ENCODE assay signal across 35 cellular contexts in genomic region chr5:113722979-113723378, GRCh38.
"Had no signal": no experiment of that assay in that cellular context is flagged by ENCODE, and none has a peak within 500 bp of the region (broad histone marks: within the 10 kb centered on the region; RNA-seq: fewer than 3 reads in every experiment).

No MANE protein-coding gene starts in this region.

- H3K36me3 Mint-ChIP-seq: activated CD4-positive, alpha-beta memory T cell treated with anti-CD3 and anti-CD28 coated beads for 36 hours; activated naive CD4-positive, alpha-beta T cell treated with anti-CD3 and anti-CD28 coated beads, Interleukin-2, amount 50 U/mL, for 72 hours; activated naive CD8-positive, alpha-beta T cell treated with anti-CD3 and anti-CD28 coated beads for 36 hours had no signal

- H3K27me3 ChIP-seq: adrenal gland, body of pancreas, brain microvascular endothelial cell, breast epithelium had no signal

- H3K9me3 ChIP-seq: adrenal gland, body of pancreas, breast epithelium had no signal

- H3K9me3 Mint-ChIP-seq: activated CD4-positive, alpha-beta memory T cell treated with anti-CD3 and anti-CD28 coated beads for 36 hours; activated CD4-positive, alpha-beta T cell treated with anti-CD3 and anti-CD28 coated beads, Interleukin-2, amount 10 ng/mL, durations not matched to agents 24 days and 14 days; activated CD8-positive, alpha-beta T cell treated with anti-CD3 and anti-CD28 coated beads for 36 hours; activated T-helper 1 cell treated with anti-CD3 and anti-CD28 coated beads, Interleukin-12 subunit alpha, Interleukin-12 subunit beta, Interleukin-2, Interleukin-4 antibody, amounts not matched to agents 30 ng/mL and 10 ng/mL and 1 ng/mL, durations not matched to agents 14 hours and 24 hours and 36 hours; T-helper 1 cell treated with Interleukin-12 subunit alpha and Interleukin-12 subunit beta and Interleukin-4 antibody, amounts not matched to agents 30 μg/mL and 1 μg/mL, for 36 hours; T-helper 2 cell treated with Interferon-gamma antibody and Interleukin-4, amounts not matched to agents 5 μg/mL and 100 μg/mL, for 36 hours had no signal

- ATAC-seq: activated CD8-positive, alpha-beta T cell treated with anti-CD3 and anti-CD28 coated beads for 36 hours; activated naive CD4-positive, alpha-beta T cell treated with anti-CD3 and anti-CD28 coated beads, Interleukin-2, amount 50 U/mL, for 72 hours; activated T-cell treated with anti-CD3 and anti-CD28 coated beads, Interleukin-2, amount 50 U/mL, for 4 hours; activated T-cell treated with anti-CD3 and anti-CD28 coated beads, Interleukin-2, amount 50 U/mL, for 72 hours; activated T-helper 17 cell treated with anti-CD3 and anti-CD28 coated beads, Interleukin-2, amount 50 U/mL, for 72 hours; body of pancreas had no signal

- H3K4me3 Mint-ChIP-seq: activated B cell treated with CpG ODN at 0.5 μM for 24 hours; activated CD4-positive, alpha-beta memory T cell treated with anti-CD3 and anti-CD28 coated beads for 36 hours; activated CD4-positive, alpha-beta T cell treated with anti-CD3 and anti-CD28 coated beads, Interleukin-2, amount 10 ng/mL, durations not matched to agents 24 days and 14 days; activated CD8-positive, alpha-beta T cell treated with anti-CD3 and anti-CD28 coated beads for 36 hours; activated naive CD4-positive, alpha-beta T cell treated with anti-CD3 and anti-CD28 coated beads for 36 hours; activated naive CD8-positive, alpha-beta T cell treated with anti-CD3 and anti-CD28 coated beads for 36 hours; activated T-cell treated with anti-CD3 and anti-CD28 coated beads, Interleukin-2, amount 50 U/mL, for 4 hours; activated T-cell treated with anti-CD3 and anti-CD28 coated beads, Interleukin-2, amount 50 U/mL, for 72 hours; activated T-helper 1 cell treated with anti-CD3 and anti-CD28 coated beads, Interleukin-12 subunit alpha, Interleukin-12 subunit beta, Interleukin-2, Interleukin-4 antibody, amounts not matched to agents 30 ng/mL and 10 ng/mL and 1 ng/mL, durations not matched to agents 14 hours and 24 hours and 36 hours; activated T-helper 17 cell treated with anti-CD3 and anti-CD28 coated beads, Interleukin-2, amount 50 U/mL, for 72 hours; T-helper 1 cell treated with Interleukin-12 subunit alpha and Interleukin-12 subunit beta and Interleukin-4 antibody, amounts not matched to agents 30 μg/mL and 1 μg/mL, for 36 hours; T-helper 2 cell treated with Interferon-gamma antibody and Interleukin-4, amounts not matched to agents 5 μg/mL and 100 μg/mL, for 36 hours had no signal

- H3K4me1 ChIP-seq: adrenal gland, body of pancreas, breast epithelium had no signal

- H3K36me3 ChIP-seq: adrenal gland, brain microvascular endothelial cell, breast epithelium had no signal

- H3K27ac ChIP-seq: adrenal gland, body of pancreas, brain microvascular endothelial cell, breast epithelium, VCaP had no signal

- DNase-seq: activated B cell treated with CpG ODN at 0.5 μM for 24 hours; activated CD4-positive, alpha-beta memory T cell treated with anti-CD3 and anti-CD28 coated beads for 36 hours; activated CD4-positive, alpha-beta T cell treated with anti-CD3 and anti-CD28 coated beads for 4 hours; activated CD4-positive, alpha-beta T cell treated with anti-CD3 and anti-CD28 coated beads, Interleukin-2, amount 10 ng/mL, durations not matched to agents 24 days and 14 days; activated CD4-positive, alpha-beta T cell treated with anti-CD3 and anti-CD28 coated beads, Interleukin-2, amount 50 U/mL, for 1 hour; activated CD4-positive, alpha-beta T cell treated with anti-CD3 and anti-CD28 coated beads, Interleukin-2, amount 50 U/mL, for 4 hours; activated CD4-positive, CD25-positive, alpha-beta regulatory T cell treated with anti-CD3 and anti-CD28 coated beads, Interleukin-2, amount 50 U/mL, for 72 hours; activated CD8-positive, alpha-beta memory T cell treated with anti-CD3 and anti-CD28 coated beads, Interleukin-2, amount 50 U/mL, for 4 hours; activated CD8-positive, alpha-beta T cell treated with anti-CD3 and anti-CD28 coated beads for 36 hours; activated effector memory CD4-positive, alpha-beta T cell treated with anti-CD3 and anti-CD28 coated beads, Interleukin-2, amount 50 U/mL, for 16 hours; activated gamma-delta T cell treated with Interleukin-2 at 50 U/mL for 16 hours; activated naive CD4-positive, alpha-beta T cell; activated naive CD4-positive, alpha-beta T cell treated with anti-CD3 and anti-CD28 coated beads for 36 hours; activated naive CD4-positive, alpha-beta T cell treated with anti-CD3 and anti-CD28 coated beads, Interleukin-2, amount 50 U/mL, for 16 hours; activated naive CD8-positive, alpha-beta T cell treated with anti-CD3 and anti-CD28 coated beads for 36 hours; activated T-cell treated with anti-CD3 and anti-CD28 coated beads for 4 hours; activated T-cell treated with anti-CD3 and anti-CD28 coated beads, Interleukin-2, amount 50 U/mL, for 1 hour; activated T-cell treated with anti-CD3 and anti-CD28 coated beads, Interleukin-2, amount 50 U/mL, for 4 hours; activated T-cell treated with anti-CD3 and anti-CD28 coated beads, Interleukin-2, amount 50 U/mL, for 72 hours; adrenal gland; amniotic stem cell; aorta; body of pancreas; brain microvascular endothelial cell; central memory CD4-positive, alpha-beta T cell; T-helper 1 cell; T-helper 2 cell; T-helper 9 cell had no signal

- H3K27ac Mint-ChIP-seq: activated B cell treated with CpG ODN at 0.5 μM for 24 hours; activated CD4-positive, alpha-beta memory T cell treated with anti-CD3 and anti-CD28 coated beads for 36 hours; activated CD4-positive, alpha-beta T cell treated with anti-CD3 and anti-CD28 coated beads, Interleukin-2, amount 10 ng/mL, durations not matched to agents 24 days and 14 days; activated CD8-positive, alpha-beta T cell treated with anti-CD3 and anti-CD28 coated beads for 36 hours; activated naive CD4-positive, alpha-beta T cell treated with anti-CD3 and anti-CD28 coated beads for 36 hours; activated naive CD4-positive, alpha-beta T cell treated with anti-CD3 and anti-CD28 coated beads, Interleukin-2, amount 50 U/mL, for 72 hours; activated naive CD8-positive, alpha-beta T cell treated with anti-CD3 and anti-CD28 coated beads for 36 hours; activated T-cell treated with anti-CD3 and anti-CD28 coated beads, Interleukin-2, amount 50 U/mL, for 72 hours; activated T-helper 1 cell treated with anti-CD3 and anti-CD28 coated beads, Interleukin-12 subunit alpha, Interleukin-12 subunit beta, Interleukin-2, Interleukin-4 antibody, amounts not matched to agents 30 ng/mL and 10 ng/mL and 1 ng/mL, durations not matched to agents 14 hours and 24 hours and 36 hours; activated T-helper 17 cell treated with anti-CD3 and anti-CD28 coated beads, Interleukin-2, amount 50 U/mL, for 72 hours; T-helper 1 cell treated with Interleukin-12 subunit alpha and Interleukin-12 subunit beta and Interleukin-4 antibody, amounts not matched to agents 30 μg/mL and 1 μg/mL, for 36 hours; T-helper 2 cell treated with Interferon-gamma antibody and Interleukin-4, amounts not matched to agents 5 μg/mL and 100 μg/mL, for 36 hours had no signal

- H3K27me3 Mint-ChIP-seq: activated B cell treated with CpG ODN at 0.5 μM for 24 hours; activated CD4-positive, alpha-beta T cell treated with anti-CD3 and anti-CD28 coated beads, Interleukin-2, amount 10 ng/mL, durations not matched to agents 24 days and 14 days; activated CD8-positive, alpha-beta T cell treated with anti-CD3 and anti-CD28 coated beads for 36 hours had no signal

- H3K4me1 Mint-ChIP-seq: activated B cell treated with CpG ODN at 0.5 μM for 24 hours; activated CD4-positive, alpha-beta T cell treated with anti-CD3 and anti-CD28 coated beads, Interleukin-2, amount 10 ng/mL, durations not matched to agents 24 days and 14 days; activated naive CD8-positive, alpha-beta T cell treated with anti-CD3 and anti-CD28 coated beads for 36 hours; activated T-helper 17 cell treated with anti-CD3 and anti-CD28 coated beads, Interleukin-2, amount 50 U/mL, for 72 hours had no signal

- H3K4me3 ChIP-seq: adrenal gland, body of pancreas, breast epithelium had no signal
